Comparison of ENCODE assay signal across 11 cellular contexts in the genomic region with DNA sequence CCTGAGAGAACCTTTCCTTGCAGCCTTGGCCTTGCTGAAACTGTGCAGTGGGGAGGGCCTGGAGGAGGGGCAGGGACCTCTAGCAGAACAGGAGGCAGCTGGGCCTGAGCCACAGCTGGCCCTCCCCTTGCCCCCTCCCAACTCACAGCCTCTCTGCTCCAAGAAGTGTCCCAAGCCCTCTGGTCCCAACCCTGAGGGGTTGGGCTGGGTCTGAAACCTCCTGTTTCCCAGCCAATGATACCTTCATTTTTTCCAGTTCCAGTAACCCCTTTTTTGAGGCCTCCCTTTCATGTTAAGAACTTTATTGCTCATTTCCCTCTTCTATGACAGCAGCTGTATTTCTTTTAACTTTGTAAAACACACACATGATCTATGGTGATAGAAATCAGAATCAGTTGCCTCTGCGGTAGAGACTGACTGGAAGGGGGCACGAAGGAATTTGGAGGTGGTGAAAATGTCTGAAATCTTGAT. TPM values are rescaled to one million over a fixed set of nuclear protein-coding genes. Genes with fewer than 3 reads are reported as not detected.
DNase-seq lines count a peak whose midpoint lies in the region; ATAC-seq and TF ChIP-seq lines count a peak whose summit lies in the region.
"Had no signal": no experiment of that assay in that cellular context is flagged by ENCODE, and none has a peak within 500 bp of the region (broad histone marks: within the 10 kb centered on the region; RNA-seq: fewer than 3 reads in every experiment).

No MANE protein-coding gene starts in this region.

- peak overlapping the region; percentile 38 for H3K27ac ChIP-seq in temporal lobe (ENCODE audit: low read depth, low read length)

- H3K4me1 Mint-ChIP-seq in activated T-cell treated with anti-CD3 and anti-CD28 coated beads, Interleukin-2, amount 50 U/mL, for 4 hours (ENCODE audit: low read depth): peaks cover 67% of the 10 kb centered on the region

- no peak for TF ChIP-seq CTCF in omental fat pad (IDR thresholded peaks at IDR 0.05)

- peak; percentile 37 for DNase-seq in DMS 273 (lab: John Stamatoyannopoulos, UW; ENCODE audit: unreplicated experiment)
- DNase-seq in DMS 273 treated with DMSO at 0.1 percent for 48 hours (lab: John Stamatoyannopoulos, UW): no peak
- DNase-seq in activated T-cell treated with anti-CD3 and anti-CD28 coated beads, Interleukin-2, amount 50 U/mL, for 4 hours: no peak
- DNase-seq in left kidney (ENCODE audit: low read depth, low spot score): peak; percentile 73
- DNase-seq in omental fat pad (ENCODE audit: low spot score): no peak
- DNase-seq in central memory CD4-positive, alpha-beta T cell: no peak
- DNase-seq in hepatic stellate cell (ENCODE audit: low spot score): no peak
- DNase-seq: cerebellar nuclear complex, NCI-H69, retina had no signal

- H3K36me3 Mint-ChIP-seq in activated T-cell treated with anti-CD3 and anti-CD28 coated beads, Interleukin-2, amount 50 U/mL, for 4 hours (ENCODE audit: insufficient read depth): no peaks in the 10 kb centered on the region

- no peaks in the 10 kb centered on the region for H3K27me3 Mint-ChIP-seq in activated T-cell treated with anti-CD3 and anti-CD28 coated beads, Interleukin-2, amount 50 U/mL, for 4 hours (ENCODE audit: low read depth)

- peak; percentile 77 to 81 for ATAC-seq in activated T-cell treated with anti-CD3 and anti-CD28 coated beads, Interleukin-2, amount 50 U/mL, for 4 hours
- ATAC-seq in omental fat pad (ENCODE audit: low FRiP score): no peak

- H3K9me3 Mint-ChIP-seq in activated T-cell treated with anti-CD3 and anti-CD28 coated beads, Interleukin-2, amount 50 U/mL, for 4 hours: no peaks in the 10 kb centered on the region

- peak overlapping the region; percentile 31 for H3K4me3 Mint-ChIP-seq in activated T-cell treated with anti-CD3 and anti-CD28 coated beads, Interleukin-2, amount 50 U/mL, for 4 hours

RNA-seq across cellular contexts. Expression of gene ARMC12, which starts 17.9 kb away (rescaled TPM):
- under 1 TPM in 2 of 3 donors, not detected in 1; 0.32 to 0.43 TPM for total RNA-seq in activated T-cell treated with anti-CD3 and anti-CD28 coated beads, Interleukin-2, amount 50 U/mL, for 4 hours
- 0.25 TPM for total RNA-seq in temporal lobe
- 1 to 10 TPM in 2 of 4 donors, under 1 TPM in 1, not detected in 1; 0.69 to 3.2 (median 1.2) TPM for total RNA-seq in omental fat pad

RNA-seq across cellular contexts. Expression of gene FKBP5, which starts 30.2 kb away (rescaled TPM):
- total RNA-seq in activated T-cell treated with anti-CD3 and anti-CD28 coated beads, Interleukin-2, amount 50 U/mL, for 4 hours: 10 to 100 TPM; 46.5 to 62.3 (median 59.9) TPM
- 4.2 TPM for total RNA-seq in temporal lobe
- 100 to 1,000 TPM; 257 to 722 (median 366) TPM for total RNA-seq in omental fat pad

RNA-seq across cellular contexts. Expression of gene CLPSL2, which starts 57.5 kb away (rescaled TPM):
- total RNA-seq in activated T-cell treated with anti-CD3 and anti-CD28 coated beads, Interleukin-2, amount 50 U/mL, for 4 hours: not detected
- not detected for total RNA-seq in temporal lobe
- total RNA-seq in omental fat pad: not detected

Comparison
In these comparisons a context has a peak if more than half of its experiments do, and no peak if none do; other contexts are left out.
1. DNase-seq: peak in DMS 273 (single experiment) and left kidney (single experiment); none in DMS 273 treated with DMSO at 0.1 percent for 48 hours (single experiment), activated T-cell treated with anti-CD3 and anti-CD28 coated beads, Interleukin-2, amount 50 U/mL, for 4 hours (single experiment), omental fat pad (single experiment), central memory CD4-positive, alpha-beta T cell (single experiment) and hepatic stellate cell (single experiment).